1 cellular context compared by ENCODE assay signal in genomic region chr2:215687149-215688031, GRCh38.
A peak's percentile ranks its signal among the peaks of the same experiment; 100 is the strongest.
TF ChIP-seq lines count a peak whose summit lies in the region.

No MANE protein-coding gene starts in this region.

TF ChIP-seq in HepG2, 621 proteins besides CTCF, POLR2A, EP300 and RAD21 (continued from another document):
- TF ChIP-seq ZHX1 (CRISPR knock-in tag; IDR thresholded peaks at IDR 0.05; ENCODE audit: low read depth) (no peak), CCDC6 (CRISPR knock-in tag; IDR thresholded peaks at IDR 0.05) (no peak), MAFF (IDR thresholded peaks at IDR 0.05; ENCODE audit: low read depth, low read length) (peak; percentile 61), NR2F6 (IDR thresholded peaks at IDR 0.05) (no peak), NR2F6 (CRISPR knock-in tag; IDR thresholded peaks at IDR 0.05) (no peak), SMAD9 (CRISPR knock-in tag; IDR thresholded peaks at IDR 0.05) (no peak), ZNF180 (CRISPR knock-in tag; IDR thresholded peaks at IDR 0.05; ENCODE audit: borderline replicate concordance, low read depth) (no peak), EHMT2 (IDR thresholded peaks at IDR 0.05; ENCODE audit: borderline replicate concordance, low read depth, low read length) (no peak), ZNF34 (CRISPR knock-in tag; IDR thresholded peaks at IDR 0.05; ENCODE audit: borderline replicate concordance) (no peak), SRSF9 (IDR thresholded peaks at IDR 0.05; ENCODE audit: borderline replicate concordance, insufficient read depth, low read depth, low read length, poor library complexity, severe bottlenecking) (peak; percentile 51), ZNF556 (CRISPR knock-in tag; IDR thresholded peaks at IDR 0.05; ENCODE audit: borderline replicate concordance) (no peak), ZNF660 (CRISPR knock-in tag; IDR thresholded peaks at IDR 0.05; ENCODE audit: borderline replicate concordance, low read depth) (no peak), ZNF740 (CRISPR knock-in tag; IDR thresholded peaks at IDR 0.05) (no peak), ZNF567 (CRISPR knock-in tag; IDR thresholded peaks at IDR 0.05; ENCODE audit: borderline replicate concordance) (no peak), ZMAT3 (CRISPR knock-in tag; conservative IDR thresholded peaks at IDR 0.05) (no peak), HNRNPK (IDR thresholded peaks at IDR 0.05; ENCODE audit: low read depth, low read length, poor library complexity, severe bottlenecking) (peak; percentile 19), BHLHE40 (IDR thresholded peaks at IDR 0.05; ENCODE audit: low read length) (no peak), ZNF382 (CRISPR knock-in tag; IDR thresholded peaks at IDR 0.05; ENCODE audit: borderline replicate concordance) (0 out of 2 replicates have a peak, but pooled peaks have one; percentile 52), ZNF770 (CRISPR knock-in tag; IDR thresholded peaks at IDR 0.05) (no peak), HNF4A (CRISPR knock-in tag; IDR thresholded peaks at IDR 0.05) (no peak), ZNF512 (CRISPR knock-in tag; IDR thresholded peaks at IDR 0.05) (peak; percentile 70), YEATS2 (CRISPR knock-in tag; IDR thresholded peaks at IDR 0.05; ENCODE audit: borderline replicate concordance) (no peak), HIC2 (CRISPR knock-in tag; IDR thresholded peaks at IDR 0.05; ENCODE audit: low read depth) (no peak), HDAC6 (IDR thresholded peaks at IDR 0.05; ENCODE audit: low read depth, low read length) (no peak), SETDB1 (CRISPR knock-in tag; IDR thresholded peaks at IDR 0.05; ENCODE audit: borderline replicate concordance) (no peak), GABPB1 (CRISPR knock-in tag; IDR thresholded peaks at IDR 0.05) (no peak), ZNF121 (CRISPR knock-in tag; IDR thresholded peaks at IDR 0.05) (no peak), GFI1 (CRISPR knock-in tag; IDR thresholded peaks at IDR 0.05; ENCODE audit: borderline replicate concordance) (no peak), ZBTB2 (CRISPR knock-in tag; IDR thresholded peaks at IDR 0.05; ENCODE audit: low read depth) (no peak), ZNF83 (CRISPR knock-in tag; IDR thresholded peaks at IDR 0.05; ENCODE audit: borderline replicate concordance) (no peak)
